10 cellular contexts compared by ENCODE assay signal in the genomic region with DNA sequence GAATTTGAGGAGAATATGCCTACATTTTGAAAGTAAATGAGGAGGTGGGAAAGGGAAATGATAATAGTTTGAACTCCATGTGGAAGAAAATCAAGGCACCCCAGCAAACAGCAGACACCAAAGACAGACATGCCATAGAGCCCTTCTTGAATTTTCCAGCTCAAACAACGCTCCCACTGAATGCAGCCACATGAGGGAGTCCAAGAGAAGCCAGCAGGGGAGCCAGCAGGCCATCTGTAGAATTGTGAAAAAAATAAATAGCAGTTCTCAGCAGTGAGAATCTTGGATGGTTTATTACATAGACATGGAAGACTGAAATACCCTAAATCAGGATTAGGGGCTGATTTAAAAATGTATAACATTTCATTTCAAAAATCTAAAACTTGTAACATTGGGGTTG.
DNase-seq lines count a peak whose midpoint lies in the region; TF ChIP-seq lines count a peak whose summit lies in the region.
"Had no signal": no experiment of that assay in that cellular context is flagged by ENCODE, and none has a peak within 500 bp of the region (broad histone marks: within the 10 kb centered on the region; RNA-seq: fewer than 3 reads in every experiment).

No MANE protein-coding gene starts in this region.

- H3K9me3 ChIP-seq in testis, result no peaks in the 10 kb centered on the region
- no peaks in the 10 kb centered on the region for H3K9me3 ChIP-seq in esophagus muscularis mucosa
- H3K9me3 ChIP-seq: BLaER1 had no signal

- no peaks in the 10 kb centered on the region for H3K27me3 ChIP-seq in testis
- no peaks in the 10 kb centered on the region for H3K27me3 ChIP-seq in esophagus muscularis mucosa
- H3K27me3 ChIP-seq: BLaER1 had no signal

- H3K27ac ChIP-seq in testis (no peak overlapping the region), esophagus muscularis mucosa (replicated peaks in 1 of 4) (no peak overlapping the region)
- H3K27ac ChIP-seq: BLaER1 had no signal

- no peaks in the 10 kb centered on the region for H3K27me3 Mint-ChIP-seq in activated naive CD4-positive, alpha-beta T cell treated with anti-CD3 and anti-CD28 coated beads for 36 hours (ENCODE audit: low read depth)
- H3K27me3 Mint-ChIP-seq in activated CD4-positive, alpha-beta memory T cell treated with anti-CD3 and anti-CD28 coated beads for 36 hours, result no peaks in the 10 kb centered on the region

- CTCF ChIA-PET in activated naive CD4-positive, alpha-beta T cell treated with anti-CD3 and anti-CD28 coated beads for 36 hours (lab: Charles Lee), result no interaction called here
- CTCF ChIA-PET in activated CD4-positive, alpha-beta memory T cell treated with anti-CD3 and anti-CD28 coated beads for 36 hours (lab: Charles Lee), result no interaction called here

- H3K9me3 Mint-ChIP-seq in activated naive CD4-positive, alpha-beta T cell treated with anti-CD3 and anti-CD28 coated beads for 36 hours, result peaks cover 14% of the 10 kb centered on the region
- peaks cover 10% of the 10 kb centered on the region for H3K9me3 Mint-ChIP-seq in activated CD4-positive, alpha-beta memory T cell treated with anti-CD3 and anti-CD28 coated beads for 36 hours

- no peak overlapping the region for H3K4me3 Mint-ChIP-seq in activated naive CD4-positive, alpha-beta T cell treated with anti-CD3 and anti-CD28 coated beads for 36 hours
- H3K4me3 Mint-ChIP-seq in activated CD4-positive, alpha-beta memory T cell treated with anti-CD3 and anti-CD28 coated beads for 36 hours, result no peak overlapping the region

- peak; percentile 2 for DNase-seq in SIG-M5 treated with dmso at 0.1 percent for 504 hours (lab: John Stamatoyannopoulos, UW; ENCODE audit: unreplicated experiment)
- DNase-seq in SIG-M5 (lab: John Stamatoyannopoulos, UW), result no peak
- DNase-seq in SK-MEL-5 (ENCODE audit: low read depth, low spot score), result peak; percentile 74
- DNase-seq in globus pallidus (ENCODE audit: low spot score), result peak; percentile 26
- peak; percentile 55 for DNase-seq in testis
- DNase-seq in activated naive CD4-positive, alpha-beta T cell treated with anti-CD3 and anti-CD28 coated beads for 36 hours, result no peak
- no peak for DNase-seq in activated CD4-positive, alpha-beta memory T cell treated with anti-CD3 and anti-CD28 coated beads for 36 hours
- DNase-seq in esophagus muscularis mucosa (ENCODE audit: extremely low spot score), result no peak
- DNase-seq: activated T-cell treated with anti-CD3 and anti-CD28 coated beads, Interleukin-2, amount 50 U/mL, for 48 hours had no signal

- H3K4me1 Mint-ChIP-seq in activated naive CD4-positive, alpha-beta T cell treated with anti-CD3 and anti-CD28 coated beads for 36 hours (ENCODE audit: low read depth), result no peaks in the 10 kb centered on the region
- H3K4me1 Mint-ChIP-seq in activated CD4-positive, alpha-beta memory T cell treated with anti-CD3 and anti-CD28 coated beads for 36 hours (ENCODE audit: low read depth), result no peaks in the 10 kb centered on the region

- WGBS in testis, 2 donors, result 38 to 40% methylated on average over 1 of the region's 1 CpG
- WGBS in esophagus muscularis mucosa, result 78% methylated on average over 1 of the region's 1 CpG

- no peaks in the 10 kb centered on the region for H3K36me3 ChIP-seq in testis (ENCODE audit: low read depth, missing control alignments)
- H3K36me3 ChIP-seq in esophagus muscularis mucosa, result no peaks in the 10 kb centered on the region
- H3K36me3 ChIP-seq: BLaER1 had no signal

- POLR2A ChIA-PET in activated CD4-positive, alpha-beta memory T cell treated with anti-CD3 and anti-CD28 coated beads for 36 hours (lab: Charles Lee), result no interaction called here

- H3K36me3 Mint-ChIP-seq in activated naive CD4-positive, alpha-beta T cell treated with anti-CD3 and anti-CD28 coated beads for 36 hours (ENCODE audit: low read depth), result no peaks in the 10 kb centered on the region
- H3K36me3 Mint-ChIP-seq in activated CD4-positive, alpha-beta memory T cell treated with anti-CD3 and anti-CD28 coated beads for 36 hours, result no peaks in the 10 kb centered on the region

- no peak overlapping the region for H3K4me3 ChIP-seq in testis
- H3K4me3 ChIP-seq in esophagus muscularis mucosa, result no peak overlapping the region
- H3K4me3 ChIP-seq: BLaER1 had no signal

- in situ Hi-C loops in SK-MEL-5 (cut with HindIII; ENCODE audit: low pct_unique_long_range_greater_than_20kb, low sequenced_read_pairs), result no loop called here

- no peak for TF ChIP-seq EP300 in esophagus muscularis mucosa (IDR thresholded peaks at IDR 0.05)

- no peak overlapping the region for H3K27ac Mint-ChIP-seq in activated naive CD4-positive, alpha-beta T cell treated with anti-CD3 and anti-CD28 coated beads for 36 hours
- no peak overlapping the region for H3K27ac Mint-ChIP-seq in activated CD4-positive, alpha-beta memory T cell treated with anti-CD3 and anti-CD28 coated beads for 36 hours

- TF ChIP-seq POLR2A in testis (IDR thresholded peaks at IDR 0.05) (no peak), esophagus muscularis mucosa (IDR thresholded peaks at IDR 0.05; ENCODE audit: low read depth) (no peak)

- intact Hi-C loops in testis (cut with DNase I; ENCODE audit: low total_unique reads) (no loop called here), esophagus muscularis mucosa (cut with DNase I) (no loop called here)
- intact Hi-C loops in activated naive CD4-positive, alpha-beta T cell treated with anti-CD3 and anti-CD28 coated beads for 36 hours (cut with micrococcal nuclease), result no loop called here
- intact Hi-C loops in activated CD4-positive, alpha-beta memory T cell treated with anti-CD3 and anti-CD28 coated beads for 36 hours (cut with micrococcal nuclease), result no loop called here

- H3K4me1 ChIP-seq in testis (no peaks in the 10 kb centered on the region), esophagus muscularis mucosa (no peaks in the 10 kb centered on the region)
- H3K4me1 ChIP-seq: BLaER1 had no signal

- no peak for TF ChIP-seq CTCF in testis (IDR thresholded peaks at IDR 0.05)
- peak in 1 of 3 experiments; percentile 17 for TF ChIP-seq CTCF in esophagus muscularis mucosa (IDR thresholded peaks at IDR 0.05)

Comparison
In these comparisons a context has a peak if more than half of its experiments do, and no peak if none do; other contexts are left out.
1. DNase-seq: peak in SIG-M5 treated with dmso at 0.1 percent for 504 hours (single experiment), SK-MEL-5 (single experiment), globus pallidus (single experiment) and testis (single experiment); none in SIG-M5 (single experiment), activated naive CD4-positive, alpha-beta T cell treated with anti-CD3 and anti-CD28 coated beads for 36 hours (single experiment), activated CD4-positive, alpha-beta memory T cell treated with anti-CD3 and anti-CD28 coated beads for 36 hours (single experiment) and esophagus muscularis mucosa (single experiment).